Comparison of ENCODE assay signal across 21 cellular contexts in the genomic region with DNA sequence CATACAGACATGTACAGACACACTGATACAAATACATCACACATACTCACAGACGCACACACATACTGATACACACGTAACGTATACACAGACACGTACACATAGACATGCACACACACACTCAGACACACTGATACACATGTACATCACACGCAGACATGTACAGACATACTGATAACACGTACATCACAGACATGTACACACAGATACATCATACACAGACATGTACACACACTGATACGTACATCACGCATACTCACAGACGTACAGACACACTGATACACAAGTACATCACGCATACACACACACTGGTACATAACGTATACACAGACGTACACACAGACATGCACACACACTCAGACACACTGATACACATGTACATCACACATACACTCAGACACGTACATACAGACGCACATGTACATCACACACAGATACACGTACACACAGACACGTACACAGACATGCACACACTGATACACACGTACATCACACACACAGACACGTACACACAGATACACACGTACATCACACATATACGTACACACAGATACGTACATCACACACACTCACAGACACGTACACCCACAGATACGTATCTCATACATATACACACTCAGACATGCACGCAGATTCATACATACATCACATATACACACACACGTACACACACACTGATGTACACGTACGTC. TPM values are rescaled to one million over a fixed set of nuclear protein-coding genes. Genes with fewer than 3 reads are reported as not detected.
A peak's percentile ranks its signal among the peaks of the same experiment; 100 is the strongest.
DNase-seq lines count a peak whose midpoint lies in the region; FAIRE-seq and TF ChIP-seq lines count a peak whose summit lies in the region.
"Had no signal": no experiment of that assay in that cellular context is flagged by ENCODE, and none has a peak within 500 bp of the region (broad histone marks: within the 10 kb centered on the region; RNA-seq: fewer than 3 reads in every experiment).

No MANE protein-coding gene starts in this region.

- H2AFZ ChIP-seq in mesenchymal stem cell (ENCODE audit: low read depth, low read length) = no peak overlapping the region
- H2AFZ ChIP-seq: GM23338 had no signal

- 94% methylated on average over 27 of the region's 27 CpGs for WGBS in mesenchymal stem cell

- H2AK5ac ChIP-seq in mesenchymal stem cell (ENCODE audit: low read length, severe bottlenecking) = no peak overlapping the region

- no peak overlapping the region for H4K8ac ChIP-seq in mesenchymal stem cell (ENCODE audit: low read length)

- TF ChIP-seq POLR2A in GM12891 (IDR thresholded peaks at IDR 0.05; ENCODE audit: low read depth, low read length) = no peak

- no peak overlapping the region for H2BK12ac ChIP-seq in mesenchymal stem cell (ENCODE audit: low read length in 2 of 2)

- peaks cover 48% of the 10 kb centered on the region for H3K79me1 ChIP-seq in mesenchymal stem cell (replicated peaks; ENCODE audit: low read length, poor library complexity, severe bottlenecking)

- H3K4me3 ChIP-seq in SJSA1 = no peak overlapping the region
- peak overlapping the region; percentile 6 to 57 for H3K4me3 ChIP-seq in duodenal mucosa (ENCODE audit: low read depth in 1 of 2, low read length in 2 of 2)
- peak overlapping the region in 1 of 2 experiments; percentile 57 for H3K4me3 ChIP-seq in mesenchymal stem cell (ENCODE audit: insufficient read depth in 1 of 2, low read depth in 1 of 2, low read length in 2 of 2)
- H3K4me3 ChIP-seq: GM23338, MG63 had no signal

- peaks cover 12% of the 10 kb centered on the region for H3K27me3 ChIP-seq in SJSA1 (replicated peaks)
- H3K27me3 ChIP-seq in duodenal mucosa (ENCODE audit: control insufficient read depth in 1 of 2, insufficient read depth in 2 of 2, low read length in 2 of 2) = no peaks in the 10 kb centered on the region
- no peaks in the 10 kb centered on the region for H3K27me3 ChIP-seq in mesenchymal stem cell (ENCODE audit: control insufficient read depth in 1 of 2, insufficient read depth in 1 of 2, low read length in 2 of 2)
- H3K27me3 ChIP-seq: MG63 had no signal

- H4K91ac ChIP-seq in mesenchymal stem cell (ENCODE audit: low read length) = peak overlapping the region; percentile 5

- no peak overlapping the region for H3K23ac ChIP-seq in mesenchymal stem cell (ENCODE audit: low read length in 2 of 2)

- H3K9me3 ChIP-seq in SJSA1 (replicated peaks) (peaks cover 72% of the 10 kb centered on the region), duodenal mucosa (ENCODE audit: control insufficient read depth in 1 of 2, low read length in 2 of 2) (peaks cover 65 to 70% of the 10 kb centered on the region in 2 donors), mesenchymal stem cell (ENCODE audit: control insufficient read depth, low read length) (peaks cover 78% of the 10 kb centered on the region)

- no peak overlapping the region for H2BK120ac ChIP-seq in mesenchymal stem cell (ENCODE audit: low read depth, low read length)

- no peak overlapping the region for H3K14ac ChIP-seq in mesenchymal stem cell (ENCODE audit: low read length in 2 of 2)

- H3K4ac ChIP-seq in mesenchymal stem cell (ENCODE audit: low read depth in 1 of 2, low read length in 2 of 2) = no peak overlapping the region

- H3K36me3 ChIP-seq in SJSA1 (peaks cover 4% of the 10 kb centered on the region; the same call in 1 of the 2 replicates), duodenal mucosa (ENCODE audit: control insufficient read depth in 1 of 2, insufficient read depth in 2 of 2, low read length in 2 of 2) (peaks cover 49 to 56% of the 10 kb centered on the region in 2 donors), mesenchymal stem cell (ENCODE audit: control insufficient read depth in 1 of 2, insufficient read depth in 2 of 2, low read depth in 1 of 2, low read length in 2 of 2) (peaks cover 56 to 69% of the 10 kb centered on the region in 2 experiments)

- H2BK5ac ChIP-seq in mesenchymal stem cell (ENCODE audit: low read depth, low read length, poor library complexity, severe bottlenecking) = no peak overlapping the region

- no peak overlapping the region for H3K4me2 ChIP-seq in mesenchymal stem cell (ENCODE audit: low read length, poor library complexity, severe bottlenecking)
- H3K4me2 ChIP-seq: GM23338 had no signal

- no peak overlapping the region for H3K27ac ChIP-seq in SJSA1
- no peak overlapping the region for H3K27ac ChIP-seq in duodenal mucosa (ENCODE audit: low read depth, low read length)
- no peak overlapping the region for H3K27ac ChIP-seq in mesenchymal stem cell (ENCODE audit: low read length, poor library complexity, severe bottlenecking)

- H3K9ac ChIP-seq in duodenal mucosa (ENCODE audit: low read depth in 1 of 2, low read length in 2 of 2) (no peak overlapping the region), mesenchymal stem cell (ENCODE audit: low read length) (no peak overlapping the region)

- H3K18ac ChIP-seq in mesenchymal stem cell (ENCODE audit: low read depth in 1 of 2, low read length in 2 of 2) = no peak overlapping the region

- H3K4me1 ChIP-seq in SJSA1 (replicated peaks) (peaks cover 8% of the 10 kb centered on the region), duodenal mucosa (ENCODE audit: control insufficient read depth in 1 of 2, insufficient read depth in 2 of 2, low read length in 2 of 2) (peaks cover 9 to 11% of the 10 kb centered on the region in 2 donors), mesenchymal stem cell (ENCODE audit: control insufficient read depth, insufficient read depth, low read depth, low read length) (peaks cover 4% of the 10 kb centered on the region)

- peak; percentile 98 for FAIRE-seq in GM12891 (lab: Jason Lieb, UNC)
- FAIRE-seq: A204.1 had no signal

- H2BK15ac ChIP-seq in mesenchymal stem cell (ENCODE audit: low read depth, poor library complexity, severe bottlenecking) = no peak overlapping the region

- DNase-seq in GM12891 (ENCODE audit: insufficient read length, low spot score) = no peak
- peak; percentile 64 to 73 for DNase-seq in SJSA1 (ENCODE audit: low read depth in 1 of 2, low spot score in 2 of 2)
- DNase-seq in mesenchymal stem cell = no peak
- DNase-seq in activated T-cell treated with anti-CD3 and anti-CD28 coated beads, Interleukin-2, amount 50 U/mL, for 48 hours = no peak
- no peak for DNase-seq in HuH-7.5 (ENCODE audit: low spot score)
- no peak for DNase-seq in SW 1271 (lab: John Stamatoyannopoulos, UW)
- DNase-seq in stimulated activated CD4-positive, alpha-beta T cell treated with anti-CD3 and anti-CD28 coated beads, Interleukin-4, amount 100 ng/mL, for 1 hour = no peak
- DNase-seq: CD4-positive, alpha-beta memory T cell; DMS79 treated with DMSO at 0.1 percent for 48 hours; IMR-90; Karpas-422; MG63; NCI-H1048; NCI-H1436; NCI-H1930; NCI-H345; NCI-H524 treated with DMSO at 0.1 percent for 48 hours; SHP77 had no signal

TF ChIP-seq in GM12891, 5 proteins besides CTCF, POLR2A, EP300 and RAD21:
- TF ChIP-seq PAX5 (IDR thresholded peaks at IDR 0.05; ENCODE audit: insufficient read depth, low read length, severe bottlenecking) = no peak
- no peak for TF ChIP-seq TAF1 (IDR thresholded peaks at IDR 0.05; ENCODE audit: low read depth, low read length)
- TF ChIP-seq SPI1 (IDR thresholded peaks at IDR 0.05; ENCODE audit: low read depth, low read length) = no peak
- TF ChIP-seq POLR2AphosphoS5 (IDR thresholded peaks at IDR 0.05; ENCODE audit: low read depth, low read length) = no peak
- TF ChIP-seq POU2F2 (IDR thresholded peaks at IDR 0.05; ENCODE audit: low read depth, low read length) = no peak

RNA-seq across cellular contexts. Expression of a gene that starts 5.1 kb away (rescaled TPM):
- 1.5 TPM for polyA plus RNA-seq in GM12891 (2012; ENCODE audit: low read depth, missing spikeins)
- total RNA-seq in SJSA1 (2014; rRNA removed; shearing (Covaris generic)) = 0.32 and 0.88 TPM in 2 replicates
- 5.0 TPM for polyA plus RNA-seq in mesenchymal stem cell (2013, experiment 1 of 2)
- polyA plus RNA-seq in mesenchymal stem cell (2013, experiment 2 of 2) = 6.1 TPM

RNA-seq across cellular contexts. Expression of a gene that starts 35.2 kb away (rescaled TPM):
- 8.2 TPM for polyA plus RNA-seq in GM12891 (2012; ENCODE audit: low read depth, missing spikeins)
- 5.8 and 10.4 TPM in 2 replicates for total RNA-seq in SJSA1 (2014; rRNA removed; shearing (Covaris generic))
- 3.5 TPM for polyA plus RNA-seq in mesenchymal stem cell (2013, experiment 1 of 2)
- polyA plus RNA-seq in mesenchymal stem cell (2013, experiment 2 of 2) = 3.1 TPM

Comparison
In these comparisons a context has a peak if more than half of its experiments do, and no peak if none do; other contexts are left out.
1. DNase-seq: peak in SJSA1 (2 of 2); none in GM12891 (single experiment), mesenchymal stem cell (single experiment), activated T-cell treated with anti-CD3 and anti-CD28 coated beads, Interleukin-2, amount 50 U/mL, for 48 hours (0 of 2), HuH-7.5 (single experiment), SW 1271 (0 of 2) and stimulated activated CD4-positive, alpha-beta T cell treated with anti-CD3 and anti-CD28 coated beads, Interleukin-4, amount 100 ng/mL, for 1 hour (single experiment).